ENCODE assay signal across 10 cellular contexts in genomic region chr1:89566761-89567174, GRCh38. TPM values are rescaled to one million over a fixed set of nuclear protein-coding genes. Genes with fewer than 3 reads are reported as not detected.
DNase-seq lines count a peak whose midpoint lies in the region; ATAC-seq and TF ChIP-seq lines count a peak whose summit lies in the region.
"Had no signal": no experiment of that assay in that cellular context is flagged by ENCODE, and none has a peak within 500 bp of the region (broad histone marks: within the 10 kb centered on the region; RNA-seq: fewer than 3 reads in every experiment).

No MANE protein-coding gene starts in this region.

- no peak for TF ChIP-seq CTCF in right atrium auricular region (IDR thresholded peaks at IDR 0.05)
- no peak for TF ChIP-seq CTCF in osteoblast (IDR thresholded peaks at IDR 0.05; ENCODE audit: extremely low read depth, low read depth, low read length)

- H3K4me3 ChIP-seq in adipocyte (ENCODE audit: low read length): peak overlapping the region; percentile 4
- no peak overlapping the region for H3K4me3 ChIP-seq in right atrium auricular region
- no peak overlapping the region for H3K4me3 ChIP-seq in osteoblast (ENCODE audit: insufficient read depth, low read length)
- H3K4me3 ChIP-seq: BLaER1 had no signal

- peaks cover 26% of the 10 kb centered on the region for H3K4me1 ChIP-seq in adipocyte (ENCODE audit: control insufficient read depth, insufficient read depth, low read length)
- peaks cover 0 to 13% of the 10 kb centered on the region in 2 donors for H3K4me1 ChIP-seq in right atrium auricular region
- H3K4me1 ChIP-seq in osteoblast (ENCODE audit: insufficient read depth, low read length): no peaks in the 10 kb centered on the region
- H3K4me1 ChIP-seq: BLaER1 had no signal

- H3K27me3 ChIP-seq in adipocyte (replicated peaks; ENCODE audit: control insufficient read depth, insufficient read depth, low read length) (no peaks in the 10 kb centered on the region), right atrium auricular region (no peaks in the 10 kb centered on the region), osteoblast (ENCODE audit: insufficient read depth, low read length) (no peaks in the 10 kb centered on the region)
- H3K27me3 ChIP-seq: BLaER1 had no signal

- peak overlapping the region; percentile 34 for H3K9ac ChIP-seq in adipocyte (ENCODE audit: low read length)
- H3K9ac ChIP-seq: BLaER1 had no signal

- peak overlapping the region; percentile 29 for H3K4me2 ChIP-seq in osteoblast (ENCODE audit: insufficient read depth, low read length)
- H3K4me2 ChIP-seq: BLaER1 had no signal

- H3K79me2 ChIP-seq in osteoblast (ENCODE audit: insufficient read depth, low read length): no peaks in the 10 kb centered on the region

- DNase-seq in CD1c-positive myeloid dendritic cell (ENCODE audit: extremely low spot score) (peak; percentile 30), adipocyte (ENCODE audit: low read depth) (no peak), right atrium auricular region (ENCODE audit: low spot score) (peak; percentile 82), osteoblast (ENCODE audit: insufficient read length, low spot score, missing footprints) (no peak), RPMI8226 (no peak), T-helper 9 cell (no peak)
- DNase-seq: NCI-H774 had no signal

- no peaks in the 10 kb centered on the region for H3K36me3 ChIP-seq in adipocyte (ENCODE audit: control insufficient read depth, insufficient read depth, low read length, severe bottlenecking)
- H3K36me3 ChIP-seq in right atrium auricular region: no peaks in the 10 kb centered on the region
- H3K36me3 ChIP-seq in osteoblast (ENCODE audit: insufficient read depth, low read length): no peaks in the 10 kb centered on the region

- peak overlapping the region; percentile 64 for H2AFZ ChIP-seq in osteoblast (ENCODE audit: low read length)

- H3K9me3 ChIP-seq in adipocyte (ENCODE audit: control insufficient read depth, low read length) (no peaks in the 10 kb centered on the region), right atrium auricular region (peaks cover 0 to 3% of the 10 kb centered on the region in 2 donors), osteoblast (ENCODE audit: low read depth, low read length) (no peaks in the 10 kb centered on the region)

- H3K27ac ChIP-seq in right atrium auricular region (peak overlapping the region; percentile 36 to 73), osteoblast (ENCODE audit: low read depth, low read length) (no peak overlapping the region)
- H3K27ac ChIP-seq: BLaER1 had no signal

- no peak for ATAC-seq in GM19455 (IDR thresholded peaks at IDR 0.05; ENCODE audit: unreplicated experiment)
- no peak for ATAC-seq in HG03097 (IDR thresholded peaks at IDR 0.05; ENCODE audit: low FRiP score, unreplicated experiment)

- no peaks in the 10 kb centered on the region for H4K20me1 ChIP-seq in osteoblast (ENCODE audit: insufficient read depth, low read length)

RNA-seq across cellular contexts. Expression of gene LRRC8B, which starts 42.1 kb away (rescaled TPM):
- 1 to 10 TPM; 5.5 to 8.2 TPM for total RNA-seq in right atrium auricular region
- 1.2 and 1.4 TPM in 2 replicates for total RNA-seq in osteoblast

Comparison
In these comparisons a context has a peak if more than half of its experiments do, and no peak if none do; other contexts are left out.
1. DNase-seq: peak in CD1c-positive myeloid dendritic cell (single experiment) and right atrium auricular region (single experiment); none in adipocyte (single experiment), osteoblast (single experiment), RPMI8226 (single experiment) and T-helper 9 cell (single experiment).